Comparison of ENCODE assay signal across 8 cellular contexts in genomic region chr15:90957105-90957790, GRCh38. TPM values are rescaled to one million over a fixed set of nuclear protein-coding genes. Genes with fewer than 3 reads are reported as not detected.
DNase-seq lines count a peak whose midpoint lies in the region; ATAC-seq and TF ChIP-seq lines count a peak whose summit lies in the region.

No MANE protein-coding gene starts in this region.

- peaks cover 6% of the 10 kb centered on the region for H3K36me3 ChIP-seq in CD8-positive, alpha-beta T cell (ENCODE audit: insufficient read depth, low read length)
- H3K36me3 ChIP-seq in RWPE2 (ENCODE audit: low read depth) (peaks cover 45% of the 10 kb centered on the region), esophagus squamous epithelium (peaks cover 10 to 47% (median 11%) of the 10 kb centered on the region in 3 donors)

- H3K27me3 Mint-ChIP-seq in CD8-positive, alpha-beta T cell (ENCODE audit: low read depth): no peaks in the 10 kb centered on the region
- no peaks in the 10 kb centered on the region for H3K27me3 Mint-ChIP-seq in nephron (ENCODE audit: low read depth)

- 26 to 28% methylated on average over 7 to 10 of the region's 58 CpGs for WGBS in esophagus squamous epithelium, 2 donors

- peaks cover 16% of the 10 kb centered on the region for H3K4me1 ChIP-seq in CD8-positive, alpha-beta T cell (ENCODE audit: insufficient read depth, low read length)
- H3K4me1 ChIP-seq in RWPE2 (ENCODE audit: insufficient read depth, poor library complexity, severe bottlenecking): peaks cover 5% of the 10 kb centered on the region
- peaks cover 19 to 38% (median 22%) of the 10 kb centered on the region in 3 donors for H3K4me1 ChIP-seq in esophagus squamous epithelium

- DNase-seq in CD8-positive, alpha-beta T cell: no peak
- no peak for DNase-seq in RWPE2 (ENCODE audit: low spot score)
- no peak for DNase-seq in esophagus squamous epithelium (lab: John Stamatoyannopoulos, UW)
- DNase-seq in middle frontal gyrus (ENCODE audit: extremely low spot score, low spot score): no peak
- DNase-seq in MV-4-11 (lab: John Stamatoyannopoulos, UW): no peak
- DNase-seq in GM13977 (ENCODE audit: low spot score): no peak
- DNase-seq in stimulated activated CD4-positive, alpha-beta T cell treated with anti-CD3 and anti-CD28 coated beads, Interleukin-2, amount 100 ng/mL, for 48 hours: no peak

- ATAC-seq in CD8-positive, alpha-beta T cell: no peak
- ATAC-seq in RWPE2 (ENCODE audit: low read depth): peak; percentile 5

- peaks cover 43% of the 10 kb centered on the region for H3K36me3 Mint-ChIP-seq in CD8-positive, alpha-beta T cell
- peaks cover 22% of the 10 kb centered on the region for H3K36me3 Mint-ChIP-seq in nephron (ENCODE audit: low read depth)

- intact Hi-C loops in CD8-positive, alpha-beta T cell (cut with DNase I, micrococcal nuclease): loop anchor here in 1 of 2 experiments (2.0 kb wide), 1 partner anchor 66 kb away; the partner anchor contains the start of gene VPS33B
- intact Hi-C loops in esophagus squamous epithelium (cut with DNase I): no loop called here

- H3K27me3 ChIP-seq in CD8-positive, alpha-beta T cell (ENCODE audit: insufficient read depth, low read length): no peaks in the 10 kb centered on the region
- H3K27me3 ChIP-seq in RWPE2 (ENCODE audit: insufficient read depth, poor library complexity, severe bottlenecking) (no peaks in the 10 kb centered on the region), esophagus squamous epithelium (no peaks in the 10 kb centered on the region)

- POLR2A ChIA-PET in CD8-positive, alpha-beta T cell (lab: Charles Lee): interaction anchor here (0.6 to 1.9 kb wide), 4 partner anchors 26 to 637 kb away, joined by 3 to 4 read pairs (median 4); partner anchors contain the start of gene MAN2A2

- H3K27ac Mint-ChIP-seq in CD8-positive, alpha-beta T cell: no peak overlapping the region
- H3K27ac Mint-ChIP-seq in nephron: peak overlapping the region; percentile 79 to 87 (median 82)

- no peak overlapping the region for H3K4me3 ChIP-seq in CD8-positive, alpha-beta T cell (ENCODE audit: low read depth, low read length)
- peak overlapping the region; percentile 56 for H3K4me3 ChIP-seq in RWPE2 (ENCODE audit: severe bottlenecking)
- peak overlapping the region; percentile 60 to 77 (median 67) for H3K4me3 ChIP-seq in esophagus squamous epithelium

- CTCF ChIA-PET in CD8-positive, alpha-beta T cell (lab: Charles Lee): interaction anchor here (0.6 to 12.8 kb wide), 22 partner anchors 9 to 315 kb away, joined by 3 to 160 read pairs (median 5); partner anchors contain the start of genes HDDC3, UNC45A and VPS33B

- H3K27ac ChIP-seq in CD8-positive, alpha-beta T cell (ENCODE audit: low read depth, low read length): no peak overlapping the region
- H3K27ac ChIP-seq in RWPE2 (ENCODE audit: poor library complexity, severe bottlenecking) (peak overlapping the region; percentile 76), esophagus squamous epithelium (peak overlapping the region; percentile 66 to 78 (median 72))

- in situ Hi-C loops in GM13977 (cut with MboI; ENCODE audit: low pct_unique_long_range_greater_than_20kb, low sequenced_read_pairs, unreplicated experiment): no loop called here

- no peak for TF ChIP-seq POLR2A in esophagus squamous epithelium (IDR thresholded peaks at IDR 0.05)

- H3K9me3 ChIP-seq in CD8-positive, alpha-beta T cell (ENCODE audit: low read length): no peaks in the 10 kb centered on the region
- no peaks in the 10 kb centered on the region for H3K9me3 ChIP-seq in RWPE2 (ENCODE audit: severe bottlenecking)
- no peaks in the 10 kb centered on the region for H3K9me3 ChIP-seq in esophagus squamous epithelium

- peaks cover 10% of the 10 kb centered on the region for H3K4me1 Mint-ChIP-seq in CD8-positive, alpha-beta T cell (ENCODE audit: low read depth)
- peaks cover 25% of the 10 kb centered on the region for H3K4me1 Mint-ChIP-seq in nephron

- TF ChIP-seq CTCF in CD8-positive, alpha-beta T cell (IDR thresholded peaks at IDR 0.05): no peak
- TF ChIP-seq CTCF in RWPE2 (IDR thresholded peaks at IDR 0.05; ENCODE audit: poor library complexity, severe bottlenecking) (no peak), esophagus squamous epithelium (IDR thresholded peaks at IDR 0.05) (no peak), nephron (IDR thresholded peaks at IDR 0.05; ENCODE audit: unreplicated experiment in 3 of 3) (no peak), GM13977 (IDR thresholded peaks at IDR 0.05; ENCODE audit: extremely low read depth, insufficient read depth, missing control alignments) (no peak)

- H3K4me3 Mint-ChIP-seq in CD8-positive, alpha-beta T cell: peak overlapping the region; percentile 29
- peak overlapping the region; percentile 89 to 96 (median 91) for H3K4me3 Mint-ChIP-seq in nephron

- H3K9me3 Mint-ChIP-seq in CD8-positive, alpha-beta T cell: no peaks in the 10 kb centered on the region
- no peaks in the 10 kb centered on the region for H3K9me3 Mint-ChIP-seq in nephron

RNA-seq across cellular contexts. Expression of gene RCCD1, which starts 2.6 kb away (rescaled TPM):
- total RNA-seq in CD8-positive, alpha-beta T cell: 1 to 10 TPM; 3.9 to 4.1 TPM
- total RNA-seq in esophagus squamous epithelium: 10 to 100 TPM in 1 of 4 donors, 1 to 10 TPM in 3; 8.7 to 12.6 (median 9.8) TPM

RNA-seq across cellular contexts. Expression of gene UNC45A, which starts 22.2 kb away (rescaled TPM):
- total RNA-seq in CD8-positive, alpha-beta T cell: 10 to 100 TPM; 18.2 to 21.0 TPM
- total RNA-seq in esophagus squamous epithelium: 10 to 100 TPM; 38.7 to 76.0 (median 64.2) TPM

RNA-seq across cellular contexts. Expression of gene HDDC3, which starts 24.9 kb away (rescaled TPM):
- total RNA-seq in CD8-positive, alpha-beta T cell: 1 to 10 TPM; 5.1 to 6.0 TPM
- 10 to 100 TPM in 3 of 4 donors, 1 to 10 TPM in 1; 5.8 to 13.7 (median 11.7) TPM for total RNA-seq in esophagus squamous epithelium

RNA-seq across cellular contexts. Expression of gene PRC1, which starts 37.1 kb away (rescaled TPM):
- 10 to 100 TPM; 24.6 to 31.3 TPM for total RNA-seq in CD8-positive, alpha-beta T cell
- 100 to 1,000 TPM in 1 of 4 donors, 10 to 100 TPM in 3; 49.6 to 100 (median 58.4) TPM for total RNA-seq in esophagus squamous epithelium

RNA-seq across cellular contexts. Expression of gene MAN2A2, which starts 54.1 kb away (rescaled TPM):
- total RNA-seq in CD8-positive, alpha-beta T cell: 100 to 1,000 TPM; 162 to 172 TPM
- 10 to 100 TPM in 3 of 4 donors, 1 to 10 TPM in 1; 9.9 to 25.2 (median 12.1) TPM for total RNA-seq in esophagus squamous epithelium
